ENCODE assay signal across 15 cellular contexts in the genomic region with DNA sequence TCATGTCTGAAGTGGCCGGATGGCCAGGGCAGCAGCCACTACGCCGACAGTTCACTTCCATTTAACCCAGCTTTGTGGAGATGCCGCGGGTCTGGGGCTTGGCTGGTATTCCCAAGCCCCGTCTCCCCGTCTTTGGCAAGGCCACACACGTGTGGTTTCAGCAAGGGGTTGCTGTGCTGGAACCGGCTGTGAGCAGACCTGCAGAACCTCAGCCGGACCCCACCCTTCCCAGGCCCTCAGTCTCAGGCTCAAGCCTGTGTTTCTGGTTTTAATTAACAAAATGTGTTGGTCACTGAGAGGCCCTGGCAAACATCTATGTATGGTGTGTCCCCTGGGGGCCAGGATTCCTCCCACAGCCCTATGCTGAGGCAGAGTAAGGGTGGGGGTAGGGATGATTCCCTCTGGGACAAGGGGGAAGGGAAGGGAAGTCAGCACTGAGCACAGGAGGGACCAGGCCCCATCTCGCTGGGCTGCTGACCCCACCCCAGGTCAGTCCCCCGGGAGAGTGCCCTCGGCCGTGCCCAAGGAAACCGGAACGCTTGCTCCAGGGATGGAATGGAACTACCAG. TPM values are rescaled to one million over a fixed set of nuclear protein-coding genes. Genes with fewer than 3 reads are reported as not detected.
DNase-seq lines count a peak whose midpoint lies in the region; ATAC-seq, FAIRE-seq and TF ChIP-seq lines count a peak whose summit lies in the region.
"Had no signal": no experiment of that assay in that cellular context is flagged by ENCODE, and none has a peak within 500 bp of the region (broad histone marks: within the 10 kb centered on the region; RNA-seq: fewer than 3 reads in every experiment).

No MANE protein-coding gene starts in this region.

- CTCF ChIA-PET in HepG2 (lab: Yijun Ruan, JAX; ENCODE audit: low intra/inter-chr PET ratio, low total read pairs) = no interaction called here

- no peaks in the 10 kb centered on the region for H3K79me2 ChIP-seq in HepG2 (ENCODE audit: insufficient read depth, low read length)

- H4K20me1 ChIP-seq in HepG2 (ENCODE audit: insufficient read depth, low read length) = no peaks in the 10 kb centered on the region; the same call in 1 of the 2 replicates

- peak; percentile 80 for DNase-seq in GM03348 (ENCODE audit: low spot score)
- peak; percentile 48 to 61 for DNase-seq in cardiac fibroblast (ENCODE audit: low read depth in 2 of 2)
- DNase-seq in HepG2 (ENCODE audit: low spot score) = no peak
- DNase-seq in stomach = no peak
- no peak for DNase-seq in AML-193 (lab: John Stamatoyannopoulos, UW)
- no peak for DNase-seq in activated gamma-delta T cell (lab: John Stamatoyannopoulos, UW)
- DNase-seq in ACHN = no peak
- DNase-seq: activated CD4-positive, CD25-positive, alpha-beta regulatory T cell treated with anti-CD3 and anti-CD28 coated beads, Interleukin-2, amount 50 U/mL, for 72 hours; NCI-H187 treated with DMSO at 0.1 percent for 48 hours had no signal

- no peak overlapping the region for H3K4me2 ChIP-seq in HepG2 (ENCODE audit: low read depth, low read length)

- POLR2A ChIA-PET in HepG2 (lab: Yijun Ruan, JAX) = no interaction called here

- WGBS in HepG2 (ENCODE audit: low lambda C conversion rate) = 42% methylated on average over 16 of the region's 16 CpGs
- WGBS in stomach, 5 donors = 70 to 82% (median 77%) methylated on average over 14 to 16 of the region's 16 CpGs

- no peak for TF ChIP-seq CTCF in cardiac fibroblast (IDR thresholded peaks at IDR 0.05; ENCODE audit: low read depth, low read length)
- no peak for TF ChIP-seq CTCF in HepG2 (CRISPR knock-in tag; IDR thresholded peaks at IDR 0.05)
- no peak for TF ChIP-seq CTCF in stomach (IDR thresholded peaks at IDR 0.05)

- TF ChIP-seq POLR2A in HepG2 (IDR thresholded peaks at IDR 0.05; ENCODE audit: insufficient read depth in 1 of 2, low read depth in 2 of 2, low read length in 2 of 2) (no peak), stomach (IDR thresholded peaks at IDR 0.05) (no peak)

- BruUV-seq in HepG2 (replicated peaks; lab: Mats Ljungman, UMichigan) = no TSS peak

- no peak for TF ChIP-seq RAD21 in HepG2 (CRISPR knock-in tag; IDR thresholded peaks at IDR 0.05)

- H3K27ac ChIP-seq in HepG2 (ENCODE audit: extremely low read length, insufficient read depth, low read length) (no peak overlapping the region), stomach (peak overlapping the region; percentile 6 to 90 (median 82))

- intact Hi-C loops in HepG2 (cut with micrococcal nuclease; ENCODE audit: unreplicated experiment) (no loop called here), stomach (cut with DNase I; ENCODE audit: low total_unique reads) (no loop called here)

- in situ Hi-C loops in HepG2 (cut with HindIII; ENCODE audit: extremely low pct_ligation_motif_present, low pct_unique_long_range_greater_than_20kb) = no loop called here
- in situ Hi-C loops in ACHN (cut with HindIII; ENCODE audit: low pct_ligation_motif_present, low pct_unique_long_range_greater_than_20kb, low sequenced_read_pairs) = no loop called here

- no peak for TF ChIP-seq EP300 in HepG2 (IDR thresholded peaks at IDR 0.05; ENCODE audit: low read depth in 2 of 2, low read length in 2 of 2)
- TF ChIP-seq EP300 in HepG2 (CRISPR knock-in tag; IDR thresholded peaks at IDR 0.05; ENCODE audit: borderline replicate concordance) = no peak
- no peak for TF ChIP-seq EP300 in stomach (IDR thresholded peaks at IDR 0.05)

- H3K9me3 ChIP-seq in HepG2 (ENCODE audit: low read length) (no peaks in the 10 kb centered on the region), stomach (no peaks in the 10 kb centered on the region)

- no peak for FAIRE-seq in HepG2 (lab: Jason Lieb, UNC)
- FAIRE-seq: D721Med, frontal cortex, GM18507 had no signal

- H3K27me3 ChIP-seq in HepG2 (ENCODE audit: control insufficient read depth in 1 of 2, insufficient read depth in 2 of 2, low read length in 2 of 2) (peaks cover 14 to 90% of the 10 kb centered on the region in 2 experiments), stomach (no peaks in the 10 kb centered on the region)

- H2AFZ ChIP-seq in HepG2 (ENCODE audit: low read length) = no peak overlapping the region

- no peak overlapping the region for H3K9ac ChIP-seq in HepG2 (ENCODE audit: insufficient read depth, low read depth, low read length)

- H3K36me3 ChIP-seq in HepG2 (replicated peaks in 1 of 2; ENCODE audit: control insufficient read depth in 1 of 2, insufficient read depth in 2 of 2, low read length in 2 of 2) (no peaks in the 10 kb centered on the region), stomach (peaks cover 0 to 5% (median 0%) of the 10 kb centered on the region in 4 donors)

- H3K4me3 ChIP-seq in cardiac fibroblast (replicated peaks in 1 of 2; ENCODE audit: low read depth in 2 of 2, low read length in 2 of 2) (no peak overlapping the region), HepG2 (replicated peaks in 1 of 3; ENCODE audit: insufficient read depth in 1 of 3, low read depth in 2 of 3, low read length in 3 of 3) (no peak overlapping the region), stomach (peak overlapping the region in 3 of 4 donors; percentile 18 to 19 (median 18))

- no peak for ATAC-seq in HepG2
- ATAC-seq in GM21529 (IDR thresholded peaks at IDR 0.05; ENCODE audit: unreplicated experiment) = no peak
- ATAC-seq: activated naive CD4-positive, alpha-beta T cell treated with anti-CD3 and anti-CD28 coated beads, Interleukin-2, amount 50 U/mL, for 72 hours; naive thymus-derived CD8-positive, alpha-beta T cell had no signal

- H3K4me1 ChIP-seq in HepG2 (ENCODE audit: insufficient read depth, low read length) (no peaks in the 10 kb centered on the region), stomach (peaks cover 42 to 97% (median 71%) of the 10 kb centered on the region in 4 donors)

TF ChIP-seq in HepG2, 621 proteins besides CTCF, POLR2A, EP300 and RAD21:
- TF ChIP-seq ZSCAN12 (CRISPR knock-in tag; IDR thresholded peaks at IDR 0.05) (no peak), EZH2 (conservative IDR thresholded peaks at IDR 0.05; ENCODE audit: low read depth, low read length) (0 out of 2 replicates have a peak, but pooled peaks have one; percentile 44)

RNA-seq across cellular contexts. Expression of a gene that starts 9.3 kb away (rescaled TPM):
- not detected in 2 replicates for total RNA-seq in HepG2 (2016; rRNA removed; fragmentation: Illumina TruSeq; extraction: Trizol)
- 0.26 TPM in 1 of 2 replicates, not detected in the other for total RNA-seq in HepG2 (2016; cell fraction: cytosol; rRNA removed; fragmentation: Illumina TruSeq; extraction: Trizol; ENCODE audit: low read depth)
- not detected in 2 replicates for total RNA-seq in HepG2 (2016; cell fraction: insoluble cytoplasmic fraction; rRNA removed; fragmentation: Illumina TruSeq; extraction: Trizol)
- total RNA-seq in HepG2 (2016; cell fraction: membrane; rRNA removed; fragmentation: Illumina TruSeq; extraction: Trizol) = not detected in 2 replicates
- not detected in 2 replicates for total RNA-seq in HepG2 (2016; cell fraction: nucleus; rRNA removed; fragmentation: Illumina TruSeq; extraction: Trizol)
- polyA plus RNA-seq in HepG2 (2011; rRNA removed) = not detected in 2 replicates
- polyA plus RNA-seq in HepG2 (2011; cell fraction: cytosol; rRNA removed) = not detected in 2 replicates
- 0.34 TPM in 1 of 2 replicates, not detected in the other for polyA plus RNA-seq in HepG2 (2011; cell fraction: nucleus; rRNA removed)
- not detected in 2 replicates for polyA plus RNA-seq in HepG2 (2012)
- not detected in 2 replicates for polyA plus RNA-seq in HepG2 (2016; cell fraction: cytosol; fragmentation: Illumina TruSeq; extraction: Trizol; ENCODE audit: low read depth)
- polyA plus RNA-seq in HepG2 (2016; cell fraction: insoluble cytoplasmic fraction; fragmentation: Illumina TruSeq; extraction: Trizol; ENCODE audit: low read depth) = not detected in 2 replicates
- polyA plus RNA-seq in HepG2 (2016; cell fraction: membrane; fragmentation: Illumina TruSeq; extraction: Trizol; ENCODE audit: low read depth) = not detected in 2 replicates
- not detected in 2 replicates for polyA plus RNA-seq in HepG2 (2016; cell fraction: nucleus; fragmentation: Illumina TruSeq; extraction: Trizol; ENCODE audit: insufficient read depth, low read depth)
- polyA minus RNA-seq in HepG2 (2011; rRNA and poly(A)+ RNA removed; ENCODE audit: low replicate concordance) = 41.3 TPM in 1 of 2 replicates, not detected in the other
- 0.40 and 0.97 TPM in 2 replicates for polyA minus RNA-seq in HepG2 (2011; cell fraction: cytosol; rRNA and poly(A)+ RNA removed)
- polyA minus RNA-seq in HepG2 (2011; cell fraction: nucleus; rRNA and poly(A)+ RNA removed) = not detected in 2 replicates
- total RNA-seq in stomach = 100 to 1,000 TPM in 1 of 5 donors, 10 to 100 TPM in 4; 24.3 to 127 (median 38.2) TPM
- 10 to 100 TPM in 1 of 3 donors, 1 to 10 TPM in 2; 8.6 to 16.6 (median 9.2) TPM for polyA plus RNA-seq in stomach

Comparison
In these comparisons a context has a peak if more than half of its experiments do, and no peak if none do; other contexts are left out.
1. DNase-seq: peak in GM03348 (single experiment) and cardiac fibroblast (2 of 2); none in HepG2 (single experiment), stomach (single experiment), AML-193 (0 of 2), activated gamma-delta T cell (single experiment) and ACHN (single experiment).
2. H3K4me3 ChIP-seq: peak in stomach (3 of 4); none in cardiac fibroblast (0 of 2) and HepG2 (0 of 3).
3. RNA of a gene that starts 9.3 kb away (total RNA-seq): 24.3 to 127 TPM in stomach; 0.26 TPM in HepG2; every median in the first group is over 10 times any median in the second.